18 cellular contexts compared by ENCODE assay signal in the genomic region with DNA sequence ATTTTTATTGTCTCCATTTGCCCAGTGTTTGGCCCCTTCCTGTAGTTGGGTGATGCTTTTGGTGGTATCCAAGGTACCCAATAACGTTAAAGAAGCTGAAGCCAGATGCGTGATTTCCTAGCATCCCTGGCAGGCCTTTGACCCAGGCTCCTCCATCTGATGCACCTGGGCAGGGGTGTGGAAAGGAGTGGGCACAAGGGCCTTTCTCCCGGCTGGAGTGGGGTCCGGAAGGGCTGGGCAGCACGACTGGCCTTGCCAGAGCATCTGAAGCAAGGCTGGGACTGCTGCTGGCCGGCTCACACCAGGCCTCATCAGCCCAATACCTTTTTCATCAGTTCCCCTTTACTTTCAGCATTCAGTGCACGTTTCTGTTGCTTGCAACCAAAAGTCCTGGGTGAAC.
DNase-seq lines count a peak whose midpoint lies in the region; ATAC-seq and TF ChIP-seq lines count a peak whose summit lies in the region.
"Had no signal": no experiment of that assay in that cellular context is flagged by ENCODE, and none has a peak within 500 bp of the region (broad histone marks: within the 10 kb centered on the region; RNA-seq: fewer than 3 reads in every experiment).

No MANE protein-coding gene starts in this region.

- no peak overlapping the region for H3K4ac ChIP-seq in mesenchymal stem cell (ENCODE audit: low read depth in 1 of 2, low read length in 2 of 2)

- H3K27me3 ChIP-seq in mesenchymal stem cell (ENCODE audit: control insufficient read depth in 1 of 2, insufficient read depth in 1 of 2, low read length in 2 of 2) = no peaks in the 10 kb centered on the region
- H3K27me3 ChIP-seq in psoas muscle (ENCODE audit: insufficient read depth in 3 of 3, low read length in 2 of 3) = no peaks in the 10 kb centered on the region
- no peaks in the 10 kb centered on the region for H3K27me3 ChIP-seq in thyroid gland
- no peaks in the 10 kb centered on the region for H3K27me3 ChIP-seq in vagina
- H3K27me3 ChIP-seq: BE2C had no signal

- H3K27ac ChIP-seq in angular gyrus (ENCODE audit: low read depth, low read length) (peak overlapping the region; percentile 11), mesenchymal stem cell (ENCODE audit: low read length, poor library complexity, severe bottlenecking) (no peak overlapping the region), psoas muscle (peak overlapping the region; percentile 27), thyroid gland (peak overlapping the region in 2 of 3 donors; percentile 13 to 94), vagina (no peak overlapping the region)
- H3K27ac ChIP-seq: PC-9 had no signal

- no peak overlapping the region for H3K23ac ChIP-seq in mesenchymal stem cell (ENCODE audit: low read length in 2 of 2)

- peaks cover 0 to 35% of the 10 kb centered on the region in 2 experiments for H3K36me3 ChIP-seq in mesenchymal stem cell (ENCODE audit: control insufficient read depth in 1 of 2, insufficient read depth in 2 of 2, low read depth in 1 of 2, low read length in 2 of 2)
- peaks cover 0 to 3% of the 10 kb centered on the region in 2 donors for H3K36me3 ChIP-seq in psoas muscle (ENCODE audit: insufficient read depth in 1 of 2, low read depth in 1 of 2)
- no peaks in the 10 kb centered on the region for H3K36me3 ChIP-seq in thyroid gland
- no peaks in the 10 kb centered on the region for H3K36me3 ChIP-seq in vagina

- H3K9me3 ChIP-seq in mesenchymal stem cell (ENCODE audit: control insufficient read depth, low read length) = no peaks in the 10 kb centered on the region
- no peaks in the 10 kb centered on the region for H3K9me3 ChIP-seq in psoas muscle
- no peaks in the 10 kb centered on the region for H3K9me3 ChIP-seq in thyroid gland
- H3K9me3 ChIP-seq in vagina = no peaks in the 10 kb centered on the region
- H3K9me3 ChIP-seq: A549, BE2C had no signal

- TF ChIP-seq POLR2A in thyroid gland (IDR thresholded peaks at IDR 0.05) (no peak), vagina (IDR thresholded peaks at IDR 0.05) (no peak)

- no peak overlapping the region for H2BK120ac ChIP-seq in mesenchymal stem cell (ENCODE audit: low read depth, low read length)

- H4K91ac ChIP-seq in mesenchymal stem cell (ENCODE audit: low read length) = no peak overlapping the region

- DNase-seq in mesenchymal stem cell = no peak
- DNase-seq in psoas muscle = no peak
- no peak for DNase-seq in thyroid gland
- DNase-seq in effector CD4-positive, alpha-beta T cell = no peak
- DNase-seq in NCI-H526 treated with DMSO at 0.1 percent for 48 hours (lab: John Stamatoyannopoulos, UW) = no peak
- no peak for DNase-seq in vagina (ENCODE audit: extremely low spot score in 2 of 2)
- DNase-seq: BE2C, EL, GF-D8, NCI-H1105 treated with DMSO at 0.1 percent for 48 hours, NCI-H1694 treated with DMSO at 0.1 percent for 48 hours, NCI-H2081 treated with DMSO at 0.1 percent for 48 hours, PC-9, RPMI8226, SIG-M5 had no signal

- H3K4me3 ChIP-seq in mesenchymal stem cell (ENCODE audit: insufficient read depth in 1 of 2, low read depth in 1 of 2, low read length in 2 of 2) = no peak overlapping the region
- no peak overlapping the region for H3K4me3 ChIP-seq in psoas muscle
- no peak overlapping the region for H3K4me3 ChIP-seq in thyroid gland (replicated peaks in 1 of 3)
- no peak overlapping the region for H3K4me3 ChIP-seq in vagina
- H3K4me3 ChIP-seq: A549, PC-9 had no signal

- no peak overlapping the region for H3K9ac ChIP-seq in mesenchymal stem cell (ENCODE audit: low read length)

- no peak overlapping the region for H2BK15ac ChIP-seq in mesenchymal stem cell (ENCODE audit: low read depth, poor library complexity, severe bottlenecking)

- no peak overlapping the region for H3K14ac ChIP-seq in mesenchymal stem cell (ENCODE audit: low read length in 2 of 2)

- H3K79me1 ChIP-seq in mesenchymal stem cell (replicated peaks; ENCODE audit: low read length, poor library complexity, severe bottlenecking) = peaks cover 37% of the 10 kb centered on the region

- H2BK12ac ChIP-seq in mesenchymal stem cell (ENCODE audit: low read length in 2 of 2) = peak overlapping the region in 1 of 2 experiments; percentile 10

- H3K18ac ChIP-seq in mesenchymal stem cell (ENCODE audit: low read depth in 1 of 2, low read length in 2 of 2) = no peak overlapping the region

- H3K4me1 ChIP-seq in mesenchymal stem cell (ENCODE audit: control insufficient read depth, insufficient read depth, low read depth, low read length) = peaks cover 48% of the 10 kb centered on the region
- H3K4me1 ChIP-seq in psoas muscle = peaks cover 59% of the 10 kb centered on the region
- peaks cover 47 to 63% of the 10 kb centered on the region in 2 donors for H3K4me1 ChIP-seq in thyroid gland
- peaks cover 76% of the 10 kb centered on the region for H3K4me1 ChIP-seq in vagina

- no peak overlapping the region for H2BK5ac ChIP-seq in mesenchymal stem cell (ENCODE audit: low read depth, low read length, poor library complexity, severe bottlenecking)

- H2AFZ ChIP-seq in mesenchymal stem cell (ENCODE audit: low read depth, low read length) = no peak overlapping the region
- H2AFZ ChIP-seq: PC-9 had no signal

- intact Hi-C loops in psoas muscle (cut with DNase I) (no loop called here), thyroid gland (cut with DNase I) (no loop called here), vagina (cut with DNase I) (no loop called here)

- H2AK5ac ChIP-seq in mesenchymal stem cell (ENCODE audit: low read length, severe bottlenecking) = peak overlapping the region; percentile 2

- TF ChIP-seq CTCF in psoas muscle (IDR thresholded peaks at IDR 0.05) = no peak
- TF ChIP-seq CTCF in thyroid gland (IDR thresholded peaks at IDR 0.05) = no peak
- TF ChIP-seq CTCF in vagina (IDR thresholded peaks at IDR 0.05) = no peak

- no peak for ATAC-seq in psoas muscle
- ATAC-seq in HG02970 (IDR thresholded peaks at IDR 0.05; ENCODE audit: low FRiP score, unreplicated experiment) = no peak

- no peak overlapping the region for H3K4me2 ChIP-seq in mesenchymal stem cell (ENCODE audit: low read length, poor library complexity, severe bottlenecking)
- H3K4me2 ChIP-seq: A549, PC-9 had no signal

- H4K8ac ChIP-seq in mesenchymal stem cell (ENCODE audit: low read length) = no peak overlapping the region

- over 99% methylated on average over 7 of the region's 7 CpGs for WGBS in mesenchymal stem cell
- WGBS in psoas muscle, 3 donors = 89 to 93% (median 91%) methylated on average over 7 of the region's 7 CpGs
- WGBS in thyroid gland, 2 donors = 90 to 92% methylated on average over 5 to 7 of the region's 7 CpGs

Comparison
In these comparisons a context has a peak if more than half of its experiments do, and no peak if none do; other contexts are left out.
1. H3K27ac ChIP-seq: peak in angular gyrus (single experiment), psoas muscle (single experiment) and thyroid gland (2 of 3); none in mesenchymal stem cell (single experiment) and vagina (single experiment).